1 cellular context compared by ENCODE assay signal in the genomic region with DNA sequence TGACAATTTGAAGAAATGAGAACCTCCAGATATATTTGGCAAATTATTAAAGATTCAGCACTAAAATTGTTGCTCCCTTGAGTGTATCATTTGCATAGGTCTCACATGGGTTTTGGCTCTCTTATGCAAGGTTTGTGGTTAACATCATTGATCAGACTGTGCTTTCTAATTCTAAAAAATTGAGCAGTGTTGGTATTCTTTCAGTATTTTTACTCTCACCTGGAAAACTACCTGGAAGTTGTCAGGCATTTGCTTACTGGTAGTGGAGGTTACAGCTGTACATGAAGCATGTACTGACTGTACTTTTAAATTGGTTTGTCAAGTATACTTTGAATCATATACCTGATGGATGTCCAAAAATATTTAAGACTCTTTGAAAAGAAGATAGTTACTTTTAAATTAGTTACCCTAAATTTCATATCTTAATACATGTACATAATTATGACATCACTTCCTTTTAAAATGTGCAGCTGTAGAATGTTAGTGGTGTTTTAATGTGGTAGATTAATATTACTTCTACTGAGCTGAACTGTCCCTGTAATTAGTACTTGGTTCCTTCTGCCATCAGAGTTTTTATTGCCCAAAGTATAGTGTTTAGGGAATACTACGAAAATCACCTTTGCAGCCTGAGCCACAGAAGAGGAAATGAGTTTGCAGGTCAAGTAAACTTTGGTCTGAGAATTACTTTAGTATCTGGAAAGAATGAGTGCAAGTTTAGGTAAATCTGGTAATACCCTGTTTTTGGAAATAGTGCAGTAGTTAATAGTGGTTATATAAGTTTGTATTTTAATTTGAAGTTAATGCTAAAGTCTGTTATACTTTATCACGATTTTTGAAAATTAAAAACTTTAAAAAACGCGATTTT.
TF ChIP-seq lines count a peak whose summit lies in the region.

No MANE protein-coding gene starts in this region.

TF ChIP-seq in GM23338, 12 proteins besides CTCF, POLR2A, EP300 and RAD21 (continued from another document):
- TF ChIP-seq, protein P1, sequence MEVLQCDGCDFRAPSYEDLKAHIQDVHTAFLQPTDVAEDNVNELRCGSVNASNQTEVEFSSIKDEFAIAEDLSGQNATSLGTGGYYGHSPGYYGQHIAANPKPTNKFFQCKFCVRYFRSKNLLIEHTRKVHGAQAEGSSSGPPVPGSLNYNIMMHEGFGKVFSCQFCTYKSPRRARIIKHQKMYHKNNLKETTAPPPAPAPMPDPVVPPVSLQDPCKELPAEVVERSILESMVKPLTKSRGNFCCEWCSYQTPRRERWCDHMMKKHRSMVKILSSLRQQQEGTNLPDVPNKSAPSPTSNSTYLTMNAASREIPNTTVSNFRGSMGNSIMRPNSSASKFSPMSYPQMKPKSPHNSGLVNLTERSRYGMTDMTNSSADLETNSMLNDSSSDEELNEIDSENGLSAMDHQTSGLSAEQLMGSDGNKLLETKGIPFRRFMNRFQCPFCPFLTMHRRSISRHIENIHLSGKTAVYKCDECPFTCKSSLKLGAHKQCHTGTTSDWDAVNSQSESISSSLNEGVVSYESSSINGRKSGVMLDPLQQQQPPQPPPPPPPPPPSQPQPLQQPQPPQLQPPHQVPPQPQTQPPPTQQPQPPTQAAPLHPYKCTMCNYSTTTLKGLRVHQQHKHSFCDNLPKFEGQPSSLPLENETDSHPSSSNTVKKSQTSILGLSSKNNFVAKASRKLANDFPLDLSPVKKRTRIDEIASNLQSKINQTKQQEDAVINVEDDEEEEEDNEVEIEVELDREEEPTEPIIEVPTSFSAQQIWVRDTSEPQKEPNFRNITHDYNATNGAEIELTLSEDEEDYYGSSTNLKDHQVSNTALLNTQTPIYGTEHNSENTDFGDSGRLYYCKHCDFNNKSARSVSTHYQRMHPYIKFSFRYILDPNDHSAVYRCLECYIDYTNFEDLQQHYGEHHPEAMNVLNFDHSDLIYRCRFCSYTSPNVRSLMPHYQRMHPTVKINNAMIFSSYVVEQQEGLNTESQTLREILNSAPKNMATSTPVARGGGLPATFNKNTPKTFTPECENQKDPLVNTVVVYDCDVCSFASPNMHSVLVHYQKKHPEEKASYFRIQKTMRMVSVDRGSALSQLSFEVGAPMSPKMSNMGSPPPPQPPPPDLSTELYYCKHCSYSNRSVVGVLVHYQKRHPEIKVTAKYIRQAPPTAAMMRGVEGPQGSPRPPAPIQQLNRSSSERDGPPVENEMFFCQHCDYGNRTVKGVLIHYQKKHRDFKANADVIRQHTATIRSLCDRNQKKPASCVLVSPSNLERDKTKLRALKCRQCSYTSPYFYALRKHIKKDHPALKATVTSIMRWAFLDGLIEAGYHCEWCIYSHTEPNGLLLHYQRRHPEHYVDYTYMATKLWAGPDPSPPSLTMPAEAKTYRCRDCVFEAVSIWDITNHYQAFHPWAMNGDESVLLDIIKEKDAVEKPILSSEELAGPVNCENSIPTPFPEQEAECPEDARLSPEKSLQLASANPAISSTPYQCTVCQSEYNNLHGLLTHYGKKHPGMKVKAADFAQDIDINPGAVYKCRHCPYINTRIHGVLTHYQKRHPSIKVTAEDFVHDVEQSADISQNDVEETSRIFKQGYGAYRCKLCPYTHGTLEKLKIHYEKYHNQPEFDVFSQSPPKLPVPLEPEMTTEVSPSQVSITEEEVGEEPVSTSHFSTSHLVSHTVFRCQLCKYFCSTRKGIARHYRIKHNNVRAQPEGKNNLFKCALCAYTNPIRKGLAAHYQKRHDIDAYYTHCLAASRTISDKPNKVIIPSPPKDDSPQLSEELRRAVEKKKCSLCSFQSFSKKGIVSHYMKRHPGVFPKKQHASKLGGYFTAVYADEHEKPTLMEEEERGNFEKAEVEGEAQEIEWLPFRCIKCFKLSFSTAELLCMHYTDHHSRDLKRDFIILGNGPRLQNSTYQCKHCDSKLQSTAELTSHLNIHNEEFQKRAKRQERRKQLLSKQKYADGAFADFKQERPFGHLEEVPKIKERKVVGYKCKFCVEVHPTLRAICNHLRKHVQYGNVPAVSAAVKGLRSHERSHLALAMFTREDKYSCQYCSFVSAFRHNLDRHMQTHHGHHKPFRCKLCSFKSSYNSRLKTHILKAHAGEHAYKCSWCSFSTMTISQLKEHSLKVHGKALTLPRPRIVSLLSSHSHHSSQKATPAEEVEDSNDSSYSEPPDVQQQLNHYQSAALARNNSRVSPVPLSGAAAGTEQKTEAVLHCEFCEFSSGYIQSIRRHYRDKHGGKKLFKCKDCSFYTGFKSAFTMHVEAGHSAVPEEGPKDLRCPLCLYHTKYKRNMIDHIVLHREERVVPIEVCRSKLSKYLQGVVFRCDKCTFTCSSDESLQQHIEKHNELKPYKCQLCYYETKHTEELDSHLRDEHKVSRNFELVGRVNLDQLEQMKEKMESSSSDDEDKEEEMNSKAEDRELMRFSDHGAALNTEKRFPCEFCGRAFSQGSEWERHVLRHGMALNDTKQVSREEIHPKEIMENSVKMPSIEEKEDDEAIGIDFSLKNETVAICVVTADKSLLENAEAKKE (CRISPR knock-in tag; IDR thresholded peaks at IDR 0.05) = no peak
- no peak for TF ChIP-seq JUNB (IDR thresholded peaks at IDR 0.05; ENCODE audit: unreplicated experiment)
